17 cellular contexts compared by ENCODE assay signal in the genomic region with DNA sequence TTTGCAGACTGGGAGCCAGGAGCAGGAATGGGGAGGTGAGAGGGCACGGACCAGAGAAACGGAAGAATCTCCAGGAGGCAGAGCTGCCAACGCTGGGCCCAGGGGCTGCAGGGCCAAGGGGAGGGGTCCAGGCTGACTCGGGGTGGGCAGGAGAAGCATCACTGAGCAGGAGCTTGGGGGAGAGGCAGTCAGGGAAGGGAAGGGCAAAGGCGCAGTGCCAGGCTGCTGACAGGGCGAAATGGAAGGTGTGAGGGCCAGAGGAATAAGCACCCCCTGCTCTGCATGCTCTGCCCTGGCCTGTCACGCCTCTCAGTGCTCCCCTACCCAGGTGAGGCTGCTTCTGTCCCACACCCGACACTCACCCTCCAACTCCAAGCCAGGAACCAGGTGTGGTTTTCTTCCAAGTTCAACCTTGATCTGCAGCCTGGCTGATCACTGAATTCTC. TPM values are rescaled to one million over a fixed set of nuclear protein-coding genes. Genes with fewer than 3 reads are reported as not detected.
DNase-seq lines count a peak whose midpoint lies in the region; ATAC-seq, FAIRE-seq and TF ChIP-seq lines count a peak whose summit lies in the region.
"Had no signal": no experiment of that assay in that cellular context is flagged by ENCODE, and none has a peak within 500 bp of the region (broad histone marks: within the 10 kb centered on the region; RNA-seq: fewer than 3 reads in every experiment).

No MANE protein-coding gene starts in this region.

- H2BK12ac ChIP-seq in trophoblast cell (ENCODE audit: low read length), result no peak overlapping the region

- no peaks in the 10 kb centered on the region for H3K9me3 Mint-ChIP-seq in natural killer cell
- H3K9me3 Mint-ChIP-seq in natural killer cell treated with Interleukin-12 subunit alpha and Interleukin-12 subunit beta and Interleukin-15 and Interleukin-18, amount 100 ng/mL, for 72 hours, result no peaks in the 10 kb centered on the region
- H3K9me3 Mint-ChIP-seq: activated naive CD8-positive, alpha-beta T cell treated with anti-CD3 and anti-CD28 coated beads, Interleukin-2, amount 10 ng/mL, durations not matched to agents 7 days and 5 days; naive thymus-derived CD8-positive, alpha-beta T cell; T-helper 2 cell treated with Interferon-gamma antibody and Interleukin-4, amounts not matched to agents 5 μg/mL and 100 μg/mL, for 36 hours had no signal

- H4K12ac ChIP-seq in trophoblast cell (ENCODE audit: low read depth, low read length), result no peak overlapping the region

- H3K9ac ChIP-seq in kidney (ENCODE audit: low read length in 2 of 2), result no peak overlapping the region
- H3K9ac ChIP-seq in trophoblast cell (ENCODE audit: low read length), result no peak overlapping the region
- H3K9ac ChIP-seq: KMS-11 had no signal

- no peak for FAIRE-seq in kidney (lab: Jason Lieb, UNC)

- peaks cover 0 to 23% of the 10 kb centered on the region in 2 donors for H3K4me1 ChIP-seq in kidney (ENCODE audit: control insufficient read depth in 1 of 2, insufficient read depth in 1 of 2, low read depth in 1 of 2, low read length in 2 of 2)
- H3K4me1 ChIP-seq in trophoblast cell (ENCODE audit: control insufficient read depth in 1 of 2, insufficient read depth in 2 of 2, low read length in 2 of 2), result peaks cover 2 to 11% of the 10 kb centered on the region in 2 experiments
- H3K4me1 ChIP-seq in vagina, result peaks cover 46% of the 10 kb centered on the region
- H3K4me1 ChIP-seq: breast epithelium had no signal

- H2BK5ac ChIP-seq in trophoblast cell (ENCODE audit: low read depth, low read length, poor library complexity), result no peak overlapping the region

- no peak overlapping the region for H3K4me2 ChIP-seq in trophoblast cell (ENCODE audit: low read length)
- H3K4me2 ChIP-seq: KMS-11 had no signal

- no peaks in the 10 kb centered on the region for H3K36me3 Mint-ChIP-seq in natural killer cell
- H3K36me3 Mint-ChIP-seq in natural killer cell treated with Interleukin-12 subunit alpha and Interleukin-12 subunit beta and Interleukin-15 and Interleukin-18, amount 100 ng/mL, for 72 hours, result no peaks in the 10 kb centered on the region
- H3K36me3 Mint-ChIP-seq: activated naive CD8-positive, alpha-beta T cell treated with anti-CD3 and anti-CD28 coated beads, Interleukin-2, amount 10 ng/mL, durations not matched to agents 7 days and 5 days; naive thymus-derived CD8-positive, alpha-beta T cell had no signal

- DNase-seq in natural killer cell (peak; percentile 10), kidney (peak; percentile 68), trophoblast cell (no peak), vagina (ENCODE audit: extremely low spot score in 2 of 2) (peak in 1 of 2 donors; percentile 79), cerebellar cortex (ENCODE audit: low spot score) (no peak), NCI-H2196 (lab: John Stamatoyannopoulos, UW; ENCODE audit: unreplicated experiment) (no peak), nucleus accumbens (lab: John Stamatoyannopoulos, UW) (no peak)
- DNase-seq in natural killer cell treated with Interleukin-12 subunit alpha and Interleukin-12 subunit beta and Interleukin-15 and Interleukin-18, amount 100 ng/mL, for 72 hours (ENCODE audit: low spot score), result no peak
- DNase-seq: activated naive CD8-positive, alpha-beta T cell treated with anti-CD3 and anti-CD28 coated beads, Interleukin-2, amount 10 ng/mL, durations not matched to agents 7 days and 5 days; effector CD4-positive, alpha-beta T cell; hippocampal formation; NCI-H1436; NCI-H446 had no signal

- H3K36me3 ChIP-seq in kidney (ENCODE audit: control insufficient read depth in 1 of 2, insufficient read depth in 2 of 2, low read length in 2 of 2), result peaks cover 0 to 18% of the 10 kb centered on the region in 2 donors
- H3K36me3 ChIP-seq in trophoblast cell (ENCODE audit: control insufficient read depth in 1 of 2, insufficient read depth in 2 of 2, low read length in 2 of 2), result peaks cover 35 to 37% of the 10 kb centered on the region in 2 experiments
- H3K36me3 ChIP-seq in vagina, result peaks cover 0 to 22% of the 10 kb centered on the region in 2 donors
- H3K36me3 ChIP-seq: breast epithelium had no signal

- H4K8ac ChIP-seq in trophoblast cell (ENCODE audit: low read depth, low read length), result no peak overlapping the region

- H3K4me3 ChIP-seq in kidney (ENCODE audit: low read length in 2 of 2) (no peak overlapping the region), trophoblast cell (ENCODE audit: low read depth, low read length) (no peak overlapping the region), vagina (no peak overlapping the region)
- H3K4me3 ChIP-seq: breast epithelium had no signal

- no peak for ATAC-seq in natural killer cell
- no peak for ATAC-seq in natural killer cell treated with Interleukin-12 subunit alpha and Interleukin-12 subunit beta and Interleukin-15 and Interleukin-18, amount 100 ng/mL, for 72 hours
- ATAC-seq: naive thymus-derived CD8-positive, alpha-beta T cell had no signal

- no peak overlapping the region for H3K23ac ChIP-seq in trophoblast cell (ENCODE audit: low read length)

- H3K27ac Mint-ChIP-seq in natural killer cell, result no peak overlapping the region
- no peak overlapping the region for H3K27ac Mint-ChIP-seq in natural killer cell treated with Interleukin-12 subunit alpha and Interleukin-12 subunit beta and Interleukin-15 and Interleukin-18, amount 100 ng/mL, for 72 hours
- H3K27ac Mint-ChIP-seq: activated naive CD8-positive, alpha-beta T cell treated with anti-CD3 and anti-CD28 coated beads, Interleukin-2, amount 10 ng/mL, durations not matched to agents 7 days and 5 days; naive thymus-derived CD8-positive, alpha-beta T cell; T-helper 2 cell treated with Interferon-gamma antibody and Interleukin-4, amounts not matched to agents 5 μg/mL and 100 μg/mL, for 36 hours had no signal

- H3K18ac ChIP-seq in trophoblast cell (ENCODE audit: low read length), result no peak overlapping the region

- no peaks in the 10 kb centered on the region for H3K79me1 ChIP-seq in trophoblast cell (ENCODE audit: low read length)

- H3K79me2 ChIP-seq in trophoblast cell (ENCODE audit: control insufficient read depth, insufficient read depth, low read length, poor library complexity), result no peaks in the 10 kb centered on the region

- H3K4me3 Mint-ChIP-seq in natural killer cell, result no peak overlapping the region
- no peak overlapping the region for H3K4me3 Mint-ChIP-seq in natural killer cell treated with Interleukin-12 subunit alpha and Interleukin-12 subunit beta and Interleukin-15 and Interleukin-18, amount 100 ng/mL, for 72 hours
- H3K4me3 Mint-ChIP-seq: activated naive CD8-positive, alpha-beta T cell treated with anti-CD3 and anti-CD28 coated beads, Interleukin-2, amount 10 ng/mL, durations not matched to agents 7 days and 5 days; naive thymus-derived CD8-positive, alpha-beta T cell; T-helper 2 cell treated with Interferon-gamma antibody and Interleukin-4, amounts not matched to agents 5 μg/mL and 100 μg/mL, for 36 hours had no signal

- no peak overlapping the region for H3K14ac ChIP-seq in trophoblast cell (ENCODE audit: low read length)

- TF ChIP-seq CTCF in natural killer cell (IDR thresholded peaks at IDR 0.05) (no peak), kidney (IDR thresholded peaks at IDR 0.05; ENCODE audit: borderline replicate concordance, extremely low read depth, insufficient read depth) (no peak), vagina (IDR thresholded peaks at IDR 0.05) (no peak)

- H3K4ac ChIP-seq in trophoblast cell (ENCODE audit: low read depth, low read length), result no peak overlapping the region

- H3K4me1 Mint-ChIP-seq in natural killer cell, result peaks cover 0 to 8% of the 10 kb centered on the region in 2 donors
- H3K4me1 Mint-ChIP-seq in natural killer cell treated with Interleukin-12 subunit alpha and Interleukin-12 subunit beta and Interleukin-15 and Interleukin-18, amount 100 ng/mL, for 72 hours (ENCODE audit: low read depth in 2 of 2), result peaks cover 0 to 4% of the 10 kb centered on the region in 2 donors

- H2AK5ac ChIP-seq in trophoblast cell (ENCODE audit: low read length), result no peak overlapping the region

- H3K27ac ChIP-seq in kidney (ENCODE audit: low read depth in 2 of 2, low read length in 2 of 2), result peak overlapping the region; percentile 36 to 43
- no peak overlapping the region for H3K27ac ChIP-seq in trophoblast cell (ENCODE audit: low read depth, low read length)
- H3K27ac ChIP-seq in vagina, result peak overlapping the region; percentile 91
- H3K27ac ChIP-seq: KMS-11 had no signal

- no peak overlapping the region for H2BK120ac ChIP-seq in trophoblast cell (ENCODE audit: insufficient read depth, low read length, poor library complexity)

- WGBS in trophoblast cell (ENCODE audit: extremely low coverage, insufficient coverage, insufficient read length), result no CpG with 5 or more reads among the region's 8 CpGs

- no peaks in the 10 kb centered on the region for H3K27me3 ChIP-seq in trophoblast cell (ENCODE audit: insufficient read depth, low read length)
- no peaks in the 10 kb centered on the region for H3K27me3 ChIP-seq in vagina
- H3K27me3 ChIP-seq: breast epithelium had no signal

- no peak for TF ChIP-seq POLR2A in vagina (IDR thresholded peaks at IDR 0.05)

- H2AFZ ChIP-seq in trophoblast cell (ENCODE audit: insufficient read depth, low read length, poor library complexity), result no peak overlapping the region

- H4K91ac ChIP-seq in trophoblast cell (ENCODE audit: low read depth, low read length), result peak overlapping the region; percentile 11

- peaks cover 0 to 3% of the 10 kb centered on the region in 2 donors for H3K27me3 Mint-ChIP-seq in natural killer cell (ENCODE audit: low read depth in 2 of 2)
- H3K27me3 Mint-ChIP-seq in natural killer cell treated with Interleukin-12 subunit alpha and Interleukin-12 subunit beta and Interleukin-15 and Interleukin-18, amount 100 ng/mL, for 72 hours, result peaks cover 0 to 6% of the 10 kb centered on the region in 2 donors

- H3K9me3 ChIP-seq in kidney (ENCODE audit: control insufficient read depth in 1 of 2, low read length in 2 of 2), result no peaks in the 10 kb centered on the region
- no peaks in the 10 kb centered on the region for H3K9me3 ChIP-seq in trophoblast cell (ENCODE audit: insufficient read depth, low read depth, low read length)
- no peaks in the 10 kb centered on the region for H3K9me3 ChIP-seq in vagina
- H3K9me3 ChIP-seq: breast epithelium had no signal

- intact Hi-C loops in natural killer cell (cut with micrococcal nuclease) (no loop called here), kidney (cut with DNase I) (no loop called here), vagina (cut with DNase I) (no loop called here)

RNA-seq across cellular contexts. Expression of a gene that starts 14.4 kb away (rescaled TPM):
- 1 to 10 TPM in 2 of 3 donors, under 1 TPM in 1; 0.14 to 1.4 (median 1.4) TPM for total RNA-seq in natural killer cell
- total RNA-seq in natural killer cell treated with Interleukin-12 subunit alpha and Interleukin-12 subunit beta and Interleukin-15 and Interleukin-18, amount 100 ng/mL, for 72 hours, result under 1 TPM in 1 of 2 donors, not detected in 1; 0.08 TPM
- total RNA-seq in kidney, result 136 TPM
- polyA plus RNA-seq in kidney (ENCODE audit: insufficient read depth, low read depth, low replicate concordance), result 105 TPM
- 39.7 and 40.3 TPM in 2 replicates for polyA plus RNA-seq in trophoblast cell (2013)
- total RNA-seq in vagina, result 66.3 TPM
- polyA plus RNA-seq: naive thymus-derived CD8-positive, alpha-beta T cell had no signal

Comparison
In these comparisons a context has a peak if more than half of its experiments do, and no peak if none do; other contexts are left out.
1. DNase-seq: peak in natural killer cell (single experiment) and kidney (single experiment); none in natural killer cell treated with Interleukin-12 subunit alpha and Interleukin-12 subunit beta and Interleukin-15 and Interleukin-18, amount 100 ng/mL, for 72 hours (single experiment), trophoblast cell (0 of 2), cerebellar cortex (single experiment), NCI-H2196 (single experiment) and nucleus accumbens (0 of 56).
2. RNA of a gene that starts 14.4 kb away (total RNA-seq): 136 TPM in kidney (single experiment) and 66.3 TPM in vagina (single experiment); 0.14 to 1.4 TPM in natural killer cell and 0.08 TPM in natural killer cell treated with Interleukin-12 subunit alpha and Interleukin-12 subunit beta and Interleukin-15 and Interleukin-18, amount 100 ng/mL, for 72 hours; every median in the first group is over 10 times any median in the second.